In genomic region chr11:111612211-111612610, GRCh38 we compare ENCODE assay signal across 25 cellular contexts. TPM values are rescaled to one million over a fixed set of nuclear protein-coding genes. Genes with fewer than 3 reads are reported as not detected.
DNase-seq lines count a peak whose midpoint lies in the region; ATAC-seq, FAIRE-seq and TF ChIP-seq lines count a peak whose summit lies in the region.
"Had no signal": no experiment of that assay in that cellular context is flagged by ENCODE, and none has a peak within 500 bp of the region (broad histone marks: within the 10 kb centered on the region; RNA-seq: fewer than 3 reads in every experiment).

No MANE protein-coding gene starts in this region.

- POLR2A ChIA-PET in AG04450 (lab: Yijun Ruan, JAX) (interaction anchor here (0.8 to 1.4 kb wide), 3 partner anchors 83 to 208 kb away, joined by 3 to 6 read pairs (median 3); no protein-coding TSS in a partner anchor), PC-3 (lab: Charles Lee; ENCODE audit: unreplicated experiment) (no interaction called here)

- intact Hi-C loops in esophagus muscularis mucosa (cut with DNase I) (no loop called here), PC-3 (cut with micrococcal nuclease) (no loop called here)

- BruUV-seq in PC-3 (replicated peaks; lab: Mats Ljungman, UMichigan) = no TSS peak

- no peak overlapping the region for H2BK5ac ChIP-seq in mesenchymal stem cell (ENCODE audit: low read depth, low read length, poor library complexity, severe bottlenecking)

- H3K4me3 Mint-ChIP-seq in stimulated activated effector memory CD8-positive, alpha-beta T cell treated with anti-CD3 and anti-CD28 coated beads, Interleukin-12 subunit alpha, Interleukin-12 subunit beta, amount 100 ng/mL, for 72 hours = no peak overlapping the region
- H3K4me3 Mint-ChIP-seq: activated B cell treated with CpG ODN at 0.5 μM for 24 hours; activated naive CD8-positive, alpha-beta T cell treated with anti-CD3 and anti-CD28 coated beads, Interleukin-2, amount 10 ng/mL, durations not matched to agents 7 days and 5 days; CD4-positive, alpha-beta memory T cell; H9; neural crest cell; T-helper 2 cell treated with Interferon-gamma antibody and Interleukin-4, amounts not matched to agents 5 μg/mL and 100 μg/mL, for 36 hours had no signal

- H3K36me3 ChIP-seq in esophagus muscularis mucosa = peaks cover 0 to 12% (median 7%) of the 10 kb centered on the region in 4 donors
- peaks cover 0 to 14% of the 10 kb centered on the region in 2 experiments for H3K36me3 ChIP-seq in mesenchymal stem cell (ENCODE audit: control insufficient read depth in 1 of 2, insufficient read depth in 2 of 2, low read depth in 1 of 2, low read length in 2 of 2)
- H3K36me3 ChIP-seq in PC-3 (ENCODE audit: low read depth, low read length) = no peaks in the 10 kb centered on the region

- no peak overlapping the region for H3K18ac ChIP-seq in mesenchymal stem cell (ENCODE audit: low read depth in 1 of 2, low read length in 2 of 2)

- H3K4ac ChIP-seq in mesenchymal stem cell (ENCODE audit: low read depth in 1 of 2, low read length in 2 of 2) = no peak overlapping the region

- H3K9me3 ChIP-seq in AG04450 (ENCODE audit: control insufficient read depth, insufficient read depth, low read length) (no peaks in the 10 kb centered on the region), esophagus muscularis mucosa (no peaks in the 10 kb centered on the region), mesenchymal stem cell (ENCODE audit: control insufficient read depth, low read length) (no peaks in the 10 kb centered on the region), PC-3 (ENCODE audit: low read length) (no peaks in the 10 kb centered on the region)
- H3K9me3 ChIP-seq: gastrocnemius medialis, SK-N-SH, tibial nerve had no signal

- H3K9ac ChIP-seq in mesenchymal stem cell (ENCODE audit: low read length) (no peak overlapping the region), PC-3 (ENCODE audit: low read length) (no peak overlapping the region)
- H3K9ac ChIP-seq: SK-N-SH had no signal

- H3F3A ChIP-seq in PC-3 (ENCODE audit: low read length, unreplicated experiment) = no peaks in the 10 kb centered on the region

- DNase-seq in AG04450 (ENCODE audit: low read depth, low spot score) (peak; percentile 29), HTR-8/SVneo (ENCODE audit: insufficient read length, low spot score) (no peak), esophagus muscularis mucosa (ENCODE audit: extremely low spot score) (no peak), mesenchymal stem cell (peak; percentile 30), PC-3 (no peak), NCI-H446 (lab: John Stamatoyannopoulos, UW) (no peak), NOMO-1 treated with DMSO at 0.1 percent for 48 hours (lab: John Stamatoyannopoulos, UW; ENCODE audit: unreplicated experiment) (no peak)
- no peak for DNase-seq in stimulated activated effector memory CD8-positive, alpha-beta T cell treated with anti-CD3 and anti-CD28 coated beads, Interleukin-12 subunit alpha, Interleukin-12 subunit beta, amount 100 ng/mL, for 72 hours (ENCODE audit: low spot score in 2 of 2)
- DNase-seq: activated B cell treated with CpG ODN at 0.5 μM for 24 hours; activated naive CD8-positive, alpha-beta T cell treated with anti-CD3 and anti-CD28 coated beads, Interleukin-2, amount 10 ng/mL, durations not matched to agents 7 days and 5 days; CD4-positive, alpha-beta memory T cell; DMS153; gastrocnemius medialis; H9; Kasumi-1; kidney glomerular epithelial cell; NCI-H2029; SK-N-SH; stimulated activated CD4-positive, alpha-beta T cell treated with anti-CD3 and anti-CD28 coated beads, Interleukin-2, amount 100 ng/mL, for 48 hours; stimulated activated naive CD8-positive, alpha-beta T cell treated with anti-CD3 and anti-CD28 coated beads, Interleukin-15, Interleukin-2, amounts not matched to agents 100 U/mL and 50 U/mL, for 24 hours had no signal

- no peaks in the 10 kb centered on the region for H4K20me1 ChIP-seq in PC-3 (ENCODE audit: low read length)

- no peak overlapping the region for H4K91ac ChIP-seq in mesenchymal stem cell (ENCODE audit: low read length)

- no peak overlapping the region for H3K23ac ChIP-seq in mesenchymal stem cell (ENCODE audit: low read length in 2 of 2)

- TF ChIP-seq CTCF in AG04450 (IDR thresholded peaks at IDR 0.05; ENCODE audit: low read depth, low read length) = no peak
- no peak for TF ChIP-seq CTCF in esophagus muscularis mucosa (IDR thresholded peaks at IDR 0.05)
- TF ChIP-seq CTCF in PC-3 (conservative IDR thresholded peaks at IDR 0.05; ENCODE audit: low read depth, low read length) = no peak

- no peaks in the 10 kb centered on the region for H3K9me3 Mint-ChIP-seq in stimulated activated effector memory CD8-positive, alpha-beta T cell treated with anti-CD3 and anti-CD28 coated beads, Interleukin-12 subunit alpha, Interleukin-12 subunit beta, amount 100 ng/mL, for 72 hours
- H3K9me3 Mint-ChIP-seq: activated B cell treated with CpG ODN at 0.5 μM for 24 hours; activated naive CD8-positive, alpha-beta T cell treated with anti-CD3 and anti-CD28 coated beads, Interleukin-2, amount 10 ng/mL, durations not matched to agents 7 days and 5 days; CD4-positive, alpha-beta memory T cell; H9; neural crest cell; T-helper 2 cell treated with Interferon-gamma antibody and Interleukin-4, amounts not matched to agents 5 μg/mL and 100 μg/mL, for 36 hours had no signal

- ATAC-seq in PC-3 = no peak
- no peak for ATAC-seq in stimulated activated effector memory CD8-positive, alpha-beta T cell treated with anti-CD3 and anti-CD28 coated beads, Interleukin-12 subunit alpha, Interleukin-12 subunit beta, amount 100 ng/mL, for 72 hours
- ATAC-seq: gastrocnemius medialis; stimulated activated naive CD8-positive, alpha-beta T cell treated with anti-CD3 and anti-CD28 coated beads, Interleukin-15, Interleukin-2, amounts not matched to agents 100 U/mL and 50 U/mL, for 24 hours had no signal

- no peaks in the 10 kb centered on the region for H3K4me1 Mint-ChIP-seq in stimulated activated effector memory CD8-positive, alpha-beta T cell treated with anti-CD3 and anti-CD28 coated beads, Interleukin-12 subunit alpha, Interleukin-12 subunit beta, amount 100 ng/mL, for 72 hours
- H3K4me1 Mint-ChIP-seq: activated naive CD8-positive, alpha-beta T cell treated with anti-CD3 and anti-CD28 coated beads, Interleukin-2, amount 10 ng/mL, durations not matched to agents 7 days and 5 days; H9 had no signal

- H3K27ac Mint-ChIP-seq in stimulated activated effector memory CD8-positive, alpha-beta T cell treated with anti-CD3 and anti-CD28 coated beads, Interleukin-12 subunit alpha, Interleukin-12 subunit beta, amount 100 ng/mL, for 72 hours = no peak overlapping the region
- H3K27ac Mint-ChIP-seq: activated B cell treated with CpG ODN at 0.5 μM for 24 hours; activated naive CD8-positive, alpha-beta T cell treated with anti-CD3 and anti-CD28 coated beads, Interleukin-2, amount 10 ng/mL, durations not matched to agents 7 days and 5 days; CD4-positive, alpha-beta memory T cell; T-helper 2 cell treated with Interferon-gamma antibody and Interleukin-4, amounts not matched to agents 5 μg/mL and 100 μg/mL, for 36 hours had no signal

- peak; percentile 69 for FAIRE-seq in HTR-8/SVneo (lab: Jason Lieb, UNC)
- FAIRE-seq: GM12891 had no signal

- peaks cover 10% of the 10 kb centered on the region for H3K36me3 Mint-ChIP-seq in stimulated activated effector memory CD8-positive, alpha-beta T cell treated with anti-CD3 and anti-CD28 coated beads, Interleukin-12 subunit alpha, Interleukin-12 subunit beta, amount 100 ng/mL, for 72 hours
- H3K36me3 Mint-ChIP-seq: activated naive CD8-positive, alpha-beta T cell treated with anti-CD3 and anti-CD28 coated beads, Interleukin-2, amount 10 ng/mL, durations not matched to agents 7 days and 5 days had no signal

- H2AK5ac ChIP-seq in mesenchymal stem cell (ENCODE audit: low read length, severe bottlenecking) = no peak overlapping the region

- H2BK12ac ChIP-seq in mesenchymal stem cell (ENCODE audit: low read length in 2 of 2) = no peak overlapping the region

- H3K4me1 ChIP-seq in esophagus muscularis mucosa (peaks cover 10 to 16% (median 14%) of the 10 kb centered on the region in 4 donors), mesenchymal stem cell (ENCODE audit: control insufficient read depth, insufficient read depth, low read depth, low read length) (no peaks in the 10 kb centered on the region), PC-3 (ENCODE audit: insufficient read depth, low read length) (0 out of 2 replicates have a peak, but pooled peaks cover 1% of the 10 kb centered on the region)

- peaks cover 28% of the 10 kb centered on the region for H3K79me2 ChIP-seq in PC-3 (ENCODE audit: low read length)

- CTCF ChIA-PET in AG04450 (lab: Charles Lee) = interaction anchor here (1.2 to 2.9 kb wide), 4 partner anchors 8 to 165 kb away, joined by 3 to 24 read pairs (median 6); no protein-coding TSS in a partner anchor
- CTCF ChIA-PET in PC-3 (lab: Charles Lee) = no interaction called here

- no peaks in the 10 kb centered on the region for H3K27me3 ChIP-seq in AG04450 (ENCODE audit: control insufficient read depth, insufficient read depth, low read length)
- no peaks in the 10 kb centered on the region for H3K27me3 ChIP-seq in esophagus muscularis mucosa
- H3K27me3 ChIP-seq in mesenchymal stem cell (ENCODE audit: control insufficient read depth in 1 of 2, insufficient read depth in 1 of 2, low read length in 2 of 2) = no peaks in the 10 kb centered on the region
- no peaks in the 10 kb centered on the region for H3K27me3 ChIP-seq in PC-3 (ENCODE audit: low read length)
- H3K27me3 ChIP-seq: gastrocnemius medialis, tibial nerve had no signal

- H3K4me3 ChIP-seq in AG04450 (ENCODE audit: low read depth, low read length) (no peak overlapping the region), esophagus muscularis mucosa (no peak overlapping the region), mesenchymal stem cell (ENCODE audit: insufficient read depth in 1 of 2, low read depth in 1 of 2, low read length in 2 of 2) (no peak overlapping the region), PC-3 (ENCODE audit: low read length) (no peak overlapping the region)
- H3K4me3 ChIP-seq: gastrocnemius medialis, smooth muscle cell, tibial nerve had no signal

- H3K27ac ChIP-seq in AG04450 (ENCODE audit: low read depth, low read length) (no peak overlapping the region), esophagus muscularis mucosa (replicated peaks in 1 of 4) (peak overlapping the region in 3 of 4 donors; percentile 12 to 48 (median 19)), mesenchymal stem cell (ENCODE audit: low read length, poor library complexity, severe bottlenecking) (no peak overlapping the region), PC-3 (ENCODE audit: low read length) (no peak overlapping the region)

- WGBS in esophagus muscularis mucosa = 68% methylated on average over 1 of the region's 1 CpG
- 100% methylated on average over 1 of the region's 1 CpG for WGBS in mesenchymal stem cell

- H3K79me1 ChIP-seq in mesenchymal stem cell (replicated peaks; ENCODE audit: low read length, poor library complexity, severe bottlenecking) = peaks cover 7% of the 10 kb centered on the region

- H3K14ac ChIP-seq in mesenchymal stem cell (ENCODE audit: low read length in 2 of 2) = no peak overlapping the region

- H2AFZ ChIP-seq in mesenchymal stem cell (ENCODE audit: low read depth, low read length) (no peak overlapping the region), PC-3 (ENCODE audit: low read length) (no peak overlapping the region)

- no peak overlapping the region for H2BK15ac ChIP-seq in mesenchymal stem cell (ENCODE audit: low read depth, poor library complexity, severe bottlenecking)

- TF ChIP-seq POLR2A in esophagus muscularis mucosa (IDR thresholded peaks at IDR 0.05; ENCODE audit: low read depth) = no peak

- H3K4me2 ChIP-seq in mesenchymal stem cell (ENCODE audit: low read length, poor library complexity, severe bottlenecking) = no peak overlapping the region
- H3K4me2 ChIP-seq in PC-3 (ENCODE audit: low read length) = no peak overlapping the region
- H3K4me2 ChIP-seq: SK-N-SH, smooth muscle cell had no signal

- H4K8ac ChIP-seq in mesenchymal stem cell (ENCODE audit: low read length) = no peak overlapping the region

- H3K9me2 ChIP-seq in PC-3 (replicated peaks; ENCODE audit: low read length) = no peaks in the 10 kb centered on the region
- H3K9me2 ChIP-seq: SK-N-SH had no signal

- TF ChIP-seq EP300 in esophagus muscularis mucosa (IDR thresholded peaks at IDR 0.05) = no peak

- H2BK120ac ChIP-seq in mesenchymal stem cell (ENCODE audit: low read depth, low read length) = no peak overlapping the region

RNA-seq across cellular contexts. Expression of gene SIK2, which starts 10.0 kb away (rescaled TPM):
- 23.3 and 23.4 TPM in 2 replicates for polyA plus RNA-seq in AG04450 (2011; rRNA removed)
- polyA minus RNA-seq in AG04450 (2011; rRNA and poly(A)+ RNA removed) = 33.5 and 38.3 TPM in 2 replicates
- total RNA-seq in esophagus muscularis mucosa (10 to 100 TPM; 14.5 to 22.1 (median 17.4) TPM), PC-3 (2014; rRNA removed) (8.6 and 9.0 TPM in 2 replicates)
- 8.1 TPM for polyA plus RNA-seq in mesenchymal stem cell (2013, experiment 1 of 2)
- 8.1 TPM for polyA plus RNA-seq in mesenchymal stem cell (2013, experiment 2 of 2)

Comparison
In these comparisons a context has a peak if more than half of its experiments do, and no peak if none do; other contexts are left out.
1. DNase-seq: peak in AG04450 (single experiment) and mesenchymal stem cell (single experiment); none in HTR-8/SVneo (single experiment), esophagus muscularis mucosa (single experiment), PC-3 (single experiment), stimulated activated effector memory CD8-positive, alpha-beta T cell treated with anti-CD3 and anti-CD28 coated beads, Interleukin-12 subunit alpha, Interleukin-12 subunit beta, amount 100 ng/mL, for 72 hours (0 of 2), NCI-H446 (0 of 2) and NOMO-1 treated with DMSO at 0.1 percent for 48 hours (single experiment).
2. H3K27ac ChIP-seq: peak in esophagus muscularis mucosa (3 of 4); none in AG04450 (single experiment), mesenchymal stem cell (single experiment) and PC-3 (single experiment).